13 cellular contexts compared by ENCODE assay signal in the genomic region with DNA sequence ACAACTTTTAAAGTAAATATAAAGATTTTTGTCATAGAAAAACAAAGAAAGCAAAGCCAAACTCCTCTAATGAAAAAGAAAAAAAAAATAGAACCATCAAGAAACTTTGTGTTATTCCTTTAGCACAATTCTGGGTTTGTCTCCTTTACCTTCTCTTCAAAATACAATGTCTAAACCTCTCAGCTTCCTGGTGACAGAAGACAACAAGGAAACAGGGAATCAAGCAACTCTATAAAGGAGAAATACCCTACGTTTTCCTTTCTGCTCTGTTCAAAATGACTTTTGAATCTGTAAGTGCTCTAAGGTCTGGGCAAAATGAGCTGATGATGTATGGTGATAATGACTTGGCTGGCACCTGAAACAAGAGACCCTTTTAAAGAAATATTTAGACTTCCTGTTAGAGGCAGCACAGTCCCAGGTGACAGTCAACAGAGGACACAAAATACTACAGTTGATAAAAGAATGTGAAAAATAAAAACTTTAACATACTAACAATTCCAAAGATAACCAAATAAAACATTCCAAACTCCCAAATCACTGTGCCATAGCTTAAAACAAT.
DNase-seq lines count a peak whose midpoint lies in the region; ATAC-seq and TF ChIP-seq lines count a peak whose summit lies in the region.
"Had no signal": no experiment of that assay in that cellular context is flagged by ENCODE, and none has a peak within 500 bp of the region (broad histone marks: within the 10 kb centered on the region; RNA-seq: fewer than 3 reads in every experiment).

No MANE protein-coding gene starts in this region.

- H3K36me3 Mint-ChIP-seq in HFFc6 (ENCODE audit: low read depth) (peaks cover 8% of the 10 kb centered on the region; the same call in 1 of the 2 replicates), endothelial cell (ENCODE audit: low read depth, unreplicated experiment) (no peaks in the 10 kb centered on the region)
- peaks cover 31% of the 10 kb centered on the region for H3K36me3 Mint-ChIP-seq in T-helper 2 cell treated with Interferon-gamma antibody and Interleukin-4, amounts not matched to agents 5 μg/mL and 100 μg/mL, for 36 hours (ENCODE audit: low read depth)

- intact Hi-C loops in heart right ventricle (cut with DNase I) = no loop called here

- H3K4me3 ChIP-seq in DND-41 (ENCODE audit: low read depth in 1 of 2, low read length in 2 of 2) (no peak overlapping the region), heart right ventricle (no peak overlapping the region)
- H3K4me3 ChIP-seq in effector memory CD4-positive, alpha-beta T cell (ENCODE audit: insufficient read depth, low read depth, low read length, poor library complexity, severe bottlenecking) = no peak overlapping the region
- H3K4me3 ChIP-seq: HAP-1 had no signal

- no peaks in the 10 kb centered on the region for H3K9me3 ChIP-seq in DND-41 (ENCODE audit: insufficient read depth, low read length, severe bottlenecking)
- no peaks in the 10 kb centered on the region for H3K9me3 ChIP-seq in effector memory CD4-positive, alpha-beta T cell (ENCODE audit: control insufficient read depth, low read length)
- H3K9me3 ChIP-seq in heart right ventricle = no peaks in the 10 kb centered on the region
- H3K9me3 ChIP-seq: HAP-1 had no signal

- DNase-seq in DND-41 = no peak
- no peak for DNase-seq in HFFc6
- no peak for DNase-seq in T-helper 2 cell treated with Interferon-gamma antibody and Interleukin-4, amounts not matched to agents 5 μg/mL and 100 μg/mL, for 36 hours (ENCODE audit: low spot score)
- no peak for DNase-seq in endothelial cell (ENCODE audit: low spot score)
- no peak for DNase-seq in effector memory CD4-positive, alpha-beta T cell
- DNase-seq in heart right ventricle = no peak
- DNase-seq: aorta, hippocampal formation, left cardiac atrium, NCI-H446 treated with DMSO at 0.1 percent for 48 hours, posterior cingulate gyrus had no signal

- no peak overlapping the region for H2AFZ ChIP-seq in DND-41 (ENCODE audit: low read depth, low read length)

- peaks cover 17% of the 10 kb centered on the region for H3K4me1 ChIP-seq in DND-41 (ENCODE audit: insufficient read depth, low read length)
- H3K4me1 ChIP-seq in effector memory CD4-positive, alpha-beta T cell (ENCODE audit: control insufficient read depth, insufficient read depth, low read length, poor library complexity, severe bottlenecking) = peaks cover 8% of the 10 kb centered on the region
- no peaks in the 10 kb centered on the region for H3K4me1 ChIP-seq in heart right ventricle

- H3K9me3 Mint-ChIP-seq in HFFc6 (no peaks in the 10 kb centered on the region), endothelial cell (ENCODE audit: unreplicated experiment) (no peaks in the 10 kb centered on the region)
- H3K9me3 Mint-ChIP-seq in T-helper 2 cell treated with Interferon-gamma antibody and Interleukin-4, amounts not matched to agents 5 μg/mL and 100 μg/mL, for 36 hours = no peaks in the 10 kb centered on the region

- no peaks in the 10 kb centered on the region for H4K20me1 ChIP-seq in DND-41 (ENCODE audit: insufficient read depth, low read length)

- H3K9ac ChIP-seq in DND-41 (ENCODE audit: low read depth, low read length) = no peak overlapping the region

- TF ChIP-seq CTCF in DND-41 (IDR thresholded peaks at IDR 0.05; ENCODE audit: borderline replicate concordance, extremely low read depth, low read length, poor library complexity, severe bottlenecking) (no peak), HFFc6 (IDR thresholded peaks at IDR 0.05) (no peak), endothelial cell (IDR thresholded peaks at IDR 0.05; ENCODE audit: unreplicated experiment) (no peak), heart right ventricle (IDR thresholded peaks at IDR 0.05) (no peak)

- H3K27ac ChIP-seq in DND-41 (ENCODE audit: low read length) (0 out of 2 replicates have a peak overlapping the region, but pooled peaks have one; percentile 32), heart right ventricle (no peak overlapping the region)
- no peak overlapping the region for H3K27ac ChIP-seq in effector memory CD4-positive, alpha-beta T cell (ENCODE audit: insufficient read depth, low read length, poor library complexity, severe bottlenecking)

- H3K4me3 Mint-ChIP-seq in HFFc6 (peak overlapping the region; percentile 31; the same call in 1 of the 2 replicates), endothelial cell (ENCODE audit: unreplicated experiment) (no peak overlapping the region)
- peak overlapping the region; percentile 70 for H3K4me3 Mint-ChIP-seq in T-helper 2 cell treated with Interferon-gamma antibody and Interleukin-4, amounts not matched to agents 5 μg/mL and 100 μg/mL, for 36 hours

- H3K27me3 Mint-ChIP-seq in HFFc6 (ENCODE audit: insufficient read depth) = no peaks in the 10 kb centered on the region
- H3K27me3 Mint-ChIP-seq in T-helper 2 cell treated with Interferon-gamma antibody and Interleukin-4, amounts not matched to agents 5 μg/mL and 100 μg/mL, for 36 hours (ENCODE audit: low read depth) = no peaks in the 10 kb centered on the region
- H3K27me3 Mint-ChIP-seq in endothelial cell (ENCODE audit: unreplicated experiment) = no peaks in the 10 kb centered on the region

- 55 to 63% methylated on average over 1 of the region's 1 CpG for WGBS in heart right ventricle, 2 donors

- H3K36me3 ChIP-seq in DND-41 (ENCODE audit: insufficient read depth, low read length) = peaks cover 14% of the 10 kb centered on the region
- no peaks in the 10 kb centered on the region for H3K36me3 ChIP-seq in effector memory CD4-positive, alpha-beta T cell (ENCODE audit: control insufficient read depth, insufficient read depth, low read length)
- peaks cover 0 to 13% (median 0%) of the 10 kb centered on the region in 9 donors for H3K36me3 ChIP-seq in heart right ventricle
- H3K36me3 ChIP-seq: HAP-1 had no signal

- H3K4me2 ChIP-seq in DND-41 (ENCODE audit: insufficient read depth, low read length) = no peak overlapping the region

- H3K27ac Mint-ChIP-seq in HFFc6 (peak overlapping the region; percentile 70), endothelial cell (ENCODE audit: unreplicated experiment) (peak overlapping the region; percentile 77)
- H3K27ac Mint-ChIP-seq in T-helper 2 cell treated with Interferon-gamma antibody and Interleukin-4, amounts not matched to agents 5 μg/mL and 100 μg/mL, for 36 hours = peak overlapping the region; percentile 91

- H3K4me1 Mint-ChIP-seq in HFFc6 (ENCODE audit: low read depth) (peaks cover 50% of the 10 kb centered on the region), endothelial cell (ENCODE audit: unreplicated experiment) (peaks cover 8% of the 10 kb centered on the region)
- H3K4me1 Mint-ChIP-seq in T-helper 2 cell treated with Interferon-gamma antibody and Interleukin-4, amounts not matched to agents 5 μg/mL and 100 μg/mL, for 36 hours (ENCODE audit: low read depth) = peaks cover 59% of the 10 kb centered on the region

- H3K79me2 ChIP-seq in DND-41 (ENCODE audit: insufficient read depth, low read length) = no peaks in the 10 kb centered on the region

- H3K27me3 ChIP-seq in DND-41 (ENCODE audit: insufficient read depth, low read length, poor library complexity) = no peaks in the 10 kb centered on the region
- H3K27me3 ChIP-seq in effector memory CD4-positive, alpha-beta T cell (replicated peaks; ENCODE audit: control insufficient read depth, insufficient read depth, low read length, poor library complexity, severe bottlenecking) = no peaks in the 10 kb centered on the region
- H3K27me3 ChIP-seq in heart right ventricle = no peaks in the 10 kb centered on the region

- ATAC-seq in DND-41 (ENCODE audit: insufficient read depth, low read depth) (peak; percentile 72), heart right ventricle (no peak), HG02623 (IDR thresholded peaks at IDR 0.05; ENCODE audit: unreplicated experiment) (no peak)
- ATAC-seq: left cardiac atrium had no signal
